Comparison of ENCODE assay signal across 15 cellular contexts in genomic region chr1:32345289-32345827, GRCh38. TPM values are rescaled to one million over a fixed set of nuclear protein-coding genes. Genes with fewer than 3 reads are reported as not detected.
DNase-seq lines count a peak whose midpoint lies in the region; ATAC-seq and TF ChIP-seq lines count a peak whose summit lies in the region.
"Had no signal": no experiment of that assay in that cellular context is flagged by ENCODE, and none has a peak within 500 bp of the region (broad histone marks: within the 10 kb centered on the region; RNA-seq: fewer than 3 reads in every experiment).

No MANE protein-coding gene starts in this region.

- H3K36me3 Mint-ChIP-seq in CD8-positive, alpha-beta memory T cell, result no peaks in the 10 kb centered on the region

- no peaks in the 10 kb centered on the region for H3K36me3 ChIP-seq in CD8-positive, alpha-beta memory T cell (ENCODE audit: insufficient read depth, low read length)
- H3K36me3 ChIP-seq: gastrocnemius medialis had no signal

- peak overlapping the region in 4 of 7 donors; percentile 0 to 48 (median 14) for H3K4me3 Mint-ChIP-seq in CD8-positive, alpha-beta memory T cell

- ATAC-seq in GM18868 (IDR thresholded peaks at IDR 0.05; ENCODE audit: unreplicated experiment), result no peak
- ATAC-seq: gastrocnemius medialis, HCT116 had no signal

- H3K4me1 ChIP-seq in CD8-positive, alpha-beta memory T cell (ENCODE audit: insufficient read depth, low read length), result peaks cover 26% of the 10 kb centered on the region

- H3K9me3 ChIP-seq in CD8-positive, alpha-beta memory T cell (ENCODE audit: low read length), result no peaks in the 10 kb centered on the region
- H3K9me3 ChIP-seq: gastrocnemius medialis had no signal

- in situ Hi-C loops in KBM-7 (cut with MboI; ENCODE audit: low pct_unique_long_range_greater_than_20kb, low sequenced_read_pairs), result no loop called here
- in situ Hi-C loops in GM13976 (cut with MboI; ENCODE audit: low sequenced_read_pairs, unreplicated experiment), result no loop called here

- CTCF ChIA-PET in CD8-positive, alpha-beta memory T cell (lab: Charles Lee), result interaction anchor here (0.9 to 2.0 kb wide), 3 partner anchors 10 to 96 kb away, joined by 3 to 6 read pairs (median 5); partner anchors contain the start of gene MARCKSL1

- POLR2A ChIA-PET in CD8-positive, alpha-beta memory T cell (lab: Charles Lee), result interaction anchor here (0.7 to 2.0 kb wide), 3 partner anchors 9 to 136 kb away, joined by 3 to 9 read pairs (median 6); partner anchors contain the start of genes DCDC2B and MARCKSL1

- peak overlapping the region; percentile 19 to 92 (median 44) for H3K27ac Mint-ChIP-seq in CD8-positive, alpha-beta memory T cell

- H3K4me3 ChIP-seq in CD8-positive, alpha-beta memory T cell (ENCODE audit: low read length), result no peak overlapping the region
- H3K4me3 ChIP-seq: gastrocnemius medialis, skin epidermis had no signal

- H3K9me3 Mint-ChIP-seq in CD8-positive, alpha-beta memory T cell, result no peaks in the 10 kb centered on the region

- TF ChIP-seq CTCF in GM13976 (IDR thresholded peaks at IDR 0.05; ENCODE audit: borderline replicate concordance, control extremely low read depth, extremely low read depth, insufficient read depth, missing control alignments), result no peak

- peak in 2 of 5 donors; percentile 31 to 63 for DNase-seq in CD8-positive, alpha-beta memory T cell
- peak; percentile 43 for DNase-seq in KBM-7
- peak; percentile 87 for DNase-seq in amniotic epithelial cell (ENCODE audit: low read depth)
- peak; percentile 63 to 80 for DNase-seq in lung microvascular endothelial cell (ENCODE audit: low read depth in 2 of 2)
- DNase-seq in GM13976 (ENCODE audit: low spot score), result no peak
- no peak for DNase-seq in NCI-H446 (lab: John Stamatoyannopoulos, UW)
- no peak for DNase-seq in 8988T
- DNase-seq: activated CD8-positive, alpha-beta memory T cell treated with anti-CD3 and anti-CD28 coated beads for 24 hours; gastrocnemius medialis; midbrain; NCI-H1694 treated with DMSO at 0.1 percent for 48 hours had no signal

- no peaks in the 10 kb centered on the region for H3K27me3 ChIP-seq in CD8-positive, alpha-beta memory T cell (ENCODE audit: insufficient read depth, low read length, poor library complexity, severe bottlenecking)
- H3K27me3 ChIP-seq: gastrocnemius medialis had no signal

- H3K27ac ChIP-seq in CD8-positive, alpha-beta memory T cell (ENCODE audit: low read depth, low read length), result no peak overlapping the region
- H3K27ac ChIP-seq: gastrocnemius medialis, HL-60 had no signal

- H3K4me1 Mint-ChIP-seq in CD8-positive, alpha-beta memory T cell, result peaks cover 39 to 56% (median 41%) of the 10 kb centered on the region in 3 donors

- peaks cover 0 to 2% of the 10 kb centered on the region in 2 donors for H3K27me3 Mint-ChIP-seq in CD8-positive, alpha-beta memory T cell

RNA-seq across cellular contexts. Expression of gene MARCKSL1, which starts 9.3 kb away (rescaled TPM):
- total RNA-seq in CD8-positive, alpha-beta memory T cell, result 10 to 100 TPM; 11.6 to 12.1 TPM
- polyA plus RNA-seq in CD8-positive, alpha-beta memory T cell, result 45.8 TPM
- total RNA-seq in lung microvascular endothelial cell, result 101 and 118 TPM in 2 replicates

RNA-seq across cellular contexts. Expression of gene FAM229A, which starts 16.9 kb away (rescaled TPM):
- total RNA-seq in CD8-positive, alpha-beta memory T cell, result 1 to 10 TPM; 4.4 to 5.2 TPM
- polyA plus RNA-seq in CD8-positive, alpha-beta memory T cell, result 0.40 TPM
- 0.22 and 0.99 TPM in 2 replicates for total RNA-seq in lung microvascular endothelial cell

RNA-seq across cellular contexts. Expression of gene TSSK3, which starts 17.0 kb away (rescaled TPM):
- total RNA-seq in CD8-positive, alpha-beta memory T cell, result 1 to 10 TPM in 1 of 2 experiments, under 1 TPM in 1; 0.33 to 1.1 TPM
- polyA plus RNA-seq in CD8-positive, alpha-beta memory T cell, result 0.44 TPM
- total RNA-seq in lung microvascular endothelial cell, result not detected in 2 replicates

RNA-seq across cellular contexts. Expression of gene BSDC1, which starts 48.9 kb away (rescaled TPM):
- total RNA-seq in CD8-positive, alpha-beta memory T cell, result 10 to 100 TPM; 35.1 to 37.6 TPM
- 50.0 TPM for polyA plus RNA-seq in CD8-positive, alpha-beta memory T cell
- total RNA-seq in lung microvascular endothelial cell, result 29.6 and 50.2 TPM in 2 replicates

RNA-seq across cellular contexts. Expression of gene HDAC1, which starts 53.5 kb away (rescaled TPM):
- 100 to 1,000 TPM; 164 to 172 TPM for total RNA-seq in CD8-positive, alpha-beta memory T cell
- 180 TPM for polyA plus RNA-seq in CD8-positive, alpha-beta memory T cell
- total RNA-seq in lung microvascular endothelial cell, result 113 and 114 TPM in 2 replicates

Comparison
In these comparisons a context has a peak if more than half of its experiments do, and no peak if none do; other contexts are left out.
1. DNase-seq: peak in KBM-7 (single experiment), amniotic epithelial cell (single experiment) and lung microvascular endothelial cell (2 of 2); none in GM13976 (single experiment), NCI-H446 (0 of 2) and 8988T (single experiment).